In the genomic region with DNA sequence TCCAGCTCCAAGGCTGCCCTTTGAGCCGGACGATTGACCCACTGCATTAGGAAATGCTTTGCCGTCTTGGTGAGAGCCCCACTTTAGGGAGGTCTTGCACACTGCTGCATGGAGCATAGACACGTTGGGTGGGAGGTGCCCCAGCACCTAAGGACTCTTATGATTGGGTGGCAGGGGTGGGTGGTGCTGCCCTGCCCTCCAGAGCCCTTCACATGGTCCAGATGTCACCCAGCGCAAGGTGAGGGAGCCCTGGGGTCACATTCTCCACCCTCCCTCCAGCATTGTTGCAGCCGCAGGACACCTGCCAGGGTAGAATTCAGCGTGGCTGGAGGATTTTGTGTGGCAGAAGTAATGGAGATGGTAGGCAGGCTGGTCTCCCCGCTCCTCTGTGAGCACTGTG, we compare ENCODE assay signal across 20 cellular contexts.
"Had no signal": no experiment of that assay in that cellular context is flagged by ENCODE, and none has a peak within 500 bp of the region (broad histone marks: within the 10 kb centered on the region; RNA-seq: fewer than 3 reads in every experiment).

No MANE protein-coding gene starts in this region.

- H3K27ac Mint-ChIP-seq: activated CD4-positive, alpha-beta memory T cell treated with anti-CD3 and anti-CD28 coated beads for 36 hours; activated naive CD4-positive, alpha-beta T cell treated with anti-CD3 and anti-CD28 coated beads, Interleukin-2, amount 10 ng/mL, durations not matched to agents 7 days and 5 days; brain; immature natural killer cell; nephron; T-helper 1 cell treated with Interleukin-12 subunit alpha and Interleukin-12 subunit beta and Interleukin-4 antibody, amounts not matched to agents 30 μg/mL and 1 μg/mL, for 36 hours; WTC11 had no signal

- DNase-seq: activated CD4-positive, alpha-beta memory T cell treated with anti-CD3 and anti-CD28 coated beads for 36 hours; activated CD4-positive, alpha-beta T cell treated with anti-CD3 and anti-CD28 coated beads for 48 hours; activated effector memory CD4-positive, alpha-beta T cell treated with anti-CD3 and anti-CD28 coated beads, Interleukin-2, amount 50 U/mL, for 16 hours; activated naive CD4-positive, alpha-beta T cell treated with anti-CD3 and anti-CD28 coated beads, Interleukin-2, amount 10 ng/mL, durations not matched to agents 7 days and 5 days; anterior cingulate cortex; caudate nucleus; dermis blood vessel endothelial cell; effector CD8-positive, alpha-beta T cell; foreskin keratinocyte; immature natural killer cell; spleen; stimulated activated CD4-positive, alpha-beta T cell treated with anti-CD3 and anti-CD28 coated beads, Interleukin-4, amount 100 ng/mL, for 1 hour; stimulated activated naive CD4-positive, alpha-beta T cell; T1000; upper lobe of left lung had no signal

- H3K27me3 ChIP-seq: foreskin keratinocyte, spleen, upper lobe of left lung had no signal

- H3K4me1 ChIP-seq: spleen, upper lobe of left lung had no signal

- H3K36me3 ChIP-seq: spleen, thoracic aorta, upper lobe of left lung had no signal

- H3K4me1 Mint-ChIP-seq: immature natural killer cell had no signal

- H3K4me3 ChIP-seq: spleen, thoracic aorta, upper lobe of left lung had no signal

- H3K27ac ChIP-seq: foreskin keratinocyte, spleen, thoracic aorta, upper lobe of left lung had no signal

- H3K27me3 Mint-ChIP-seq: activated CD4-positive, alpha-beta memory T cell treated with anti-CD3 and anti-CD28 coated beads for 36 hours had no signal

- H3K4me3 Mint-ChIP-seq: activated CD4-positive, alpha-beta memory T cell treated with anti-CD3 and anti-CD28 coated beads for 36 hours; activated naive CD4-positive, alpha-beta T cell treated with anti-CD3 and anti-CD28 coated beads, Interleukin-2, amount 10 ng/mL, durations not matched to agents 7 days and 5 days; brain; immature natural killer cell; nephron; T-helper 1 cell treated with Interleukin-12 subunit alpha and Interleukin-12 subunit beta and Interleukin-4 antibody, amounts not matched to agents 30 μg/mL and 1 μg/mL, for 36 hours; WTC11 had no signal
